In the genomic region with DNA sequence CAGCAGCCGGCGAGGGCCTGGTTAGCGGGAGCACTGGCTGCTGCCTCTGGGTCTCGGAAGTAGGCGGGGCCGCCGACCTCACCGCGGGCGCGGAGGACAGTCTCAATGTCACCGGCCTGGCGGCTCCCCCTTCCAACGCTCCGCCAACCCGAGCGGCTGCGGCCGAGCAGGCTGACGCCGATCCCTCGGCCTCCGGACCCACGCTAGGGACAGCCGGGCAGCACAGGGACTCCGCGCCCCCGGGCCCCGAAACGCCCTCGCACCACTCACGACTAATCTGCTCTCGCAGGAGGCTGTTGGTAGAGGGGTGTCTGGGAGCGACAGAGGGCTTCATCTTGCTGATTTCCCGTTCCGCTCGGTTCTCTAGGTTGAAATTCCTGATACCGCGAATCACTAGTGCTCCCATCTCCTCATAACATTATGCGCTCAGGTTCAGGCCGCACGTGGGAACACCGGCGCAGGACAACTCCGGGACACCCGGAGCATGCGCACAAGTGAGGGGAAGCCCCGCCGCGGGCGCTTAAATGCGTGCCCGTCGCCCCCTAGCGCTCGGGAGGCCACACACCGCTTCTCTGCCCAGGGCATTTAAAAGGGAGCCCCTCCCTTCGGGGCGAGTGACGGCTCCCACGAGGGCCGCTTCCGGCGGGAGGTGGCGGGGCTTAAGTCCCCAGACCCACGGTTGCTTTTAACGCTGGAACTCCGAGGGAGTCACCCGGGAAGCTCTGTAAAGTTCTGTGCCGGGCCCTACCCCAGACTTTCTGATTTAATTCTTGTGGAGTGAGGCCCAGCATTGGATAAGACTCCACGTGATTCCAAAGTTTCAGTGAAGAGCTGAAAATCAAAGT, we compare ENCODE assay signal across 1 cellular context.
TF ChIP-seq lines count a peak whose summit lies in the region.

A gene (minus strand): TSS at position 496 of the 845 bp plus-strand sequence. CDS start 90 bp downstream, at position 406.

TF ChIP-seq in K562, 482 proteins besides CTCF, POLR2A, EP300 and RAD21 (continued from another document and continues in another):
- TF ChIP-seq, protein P1, sequence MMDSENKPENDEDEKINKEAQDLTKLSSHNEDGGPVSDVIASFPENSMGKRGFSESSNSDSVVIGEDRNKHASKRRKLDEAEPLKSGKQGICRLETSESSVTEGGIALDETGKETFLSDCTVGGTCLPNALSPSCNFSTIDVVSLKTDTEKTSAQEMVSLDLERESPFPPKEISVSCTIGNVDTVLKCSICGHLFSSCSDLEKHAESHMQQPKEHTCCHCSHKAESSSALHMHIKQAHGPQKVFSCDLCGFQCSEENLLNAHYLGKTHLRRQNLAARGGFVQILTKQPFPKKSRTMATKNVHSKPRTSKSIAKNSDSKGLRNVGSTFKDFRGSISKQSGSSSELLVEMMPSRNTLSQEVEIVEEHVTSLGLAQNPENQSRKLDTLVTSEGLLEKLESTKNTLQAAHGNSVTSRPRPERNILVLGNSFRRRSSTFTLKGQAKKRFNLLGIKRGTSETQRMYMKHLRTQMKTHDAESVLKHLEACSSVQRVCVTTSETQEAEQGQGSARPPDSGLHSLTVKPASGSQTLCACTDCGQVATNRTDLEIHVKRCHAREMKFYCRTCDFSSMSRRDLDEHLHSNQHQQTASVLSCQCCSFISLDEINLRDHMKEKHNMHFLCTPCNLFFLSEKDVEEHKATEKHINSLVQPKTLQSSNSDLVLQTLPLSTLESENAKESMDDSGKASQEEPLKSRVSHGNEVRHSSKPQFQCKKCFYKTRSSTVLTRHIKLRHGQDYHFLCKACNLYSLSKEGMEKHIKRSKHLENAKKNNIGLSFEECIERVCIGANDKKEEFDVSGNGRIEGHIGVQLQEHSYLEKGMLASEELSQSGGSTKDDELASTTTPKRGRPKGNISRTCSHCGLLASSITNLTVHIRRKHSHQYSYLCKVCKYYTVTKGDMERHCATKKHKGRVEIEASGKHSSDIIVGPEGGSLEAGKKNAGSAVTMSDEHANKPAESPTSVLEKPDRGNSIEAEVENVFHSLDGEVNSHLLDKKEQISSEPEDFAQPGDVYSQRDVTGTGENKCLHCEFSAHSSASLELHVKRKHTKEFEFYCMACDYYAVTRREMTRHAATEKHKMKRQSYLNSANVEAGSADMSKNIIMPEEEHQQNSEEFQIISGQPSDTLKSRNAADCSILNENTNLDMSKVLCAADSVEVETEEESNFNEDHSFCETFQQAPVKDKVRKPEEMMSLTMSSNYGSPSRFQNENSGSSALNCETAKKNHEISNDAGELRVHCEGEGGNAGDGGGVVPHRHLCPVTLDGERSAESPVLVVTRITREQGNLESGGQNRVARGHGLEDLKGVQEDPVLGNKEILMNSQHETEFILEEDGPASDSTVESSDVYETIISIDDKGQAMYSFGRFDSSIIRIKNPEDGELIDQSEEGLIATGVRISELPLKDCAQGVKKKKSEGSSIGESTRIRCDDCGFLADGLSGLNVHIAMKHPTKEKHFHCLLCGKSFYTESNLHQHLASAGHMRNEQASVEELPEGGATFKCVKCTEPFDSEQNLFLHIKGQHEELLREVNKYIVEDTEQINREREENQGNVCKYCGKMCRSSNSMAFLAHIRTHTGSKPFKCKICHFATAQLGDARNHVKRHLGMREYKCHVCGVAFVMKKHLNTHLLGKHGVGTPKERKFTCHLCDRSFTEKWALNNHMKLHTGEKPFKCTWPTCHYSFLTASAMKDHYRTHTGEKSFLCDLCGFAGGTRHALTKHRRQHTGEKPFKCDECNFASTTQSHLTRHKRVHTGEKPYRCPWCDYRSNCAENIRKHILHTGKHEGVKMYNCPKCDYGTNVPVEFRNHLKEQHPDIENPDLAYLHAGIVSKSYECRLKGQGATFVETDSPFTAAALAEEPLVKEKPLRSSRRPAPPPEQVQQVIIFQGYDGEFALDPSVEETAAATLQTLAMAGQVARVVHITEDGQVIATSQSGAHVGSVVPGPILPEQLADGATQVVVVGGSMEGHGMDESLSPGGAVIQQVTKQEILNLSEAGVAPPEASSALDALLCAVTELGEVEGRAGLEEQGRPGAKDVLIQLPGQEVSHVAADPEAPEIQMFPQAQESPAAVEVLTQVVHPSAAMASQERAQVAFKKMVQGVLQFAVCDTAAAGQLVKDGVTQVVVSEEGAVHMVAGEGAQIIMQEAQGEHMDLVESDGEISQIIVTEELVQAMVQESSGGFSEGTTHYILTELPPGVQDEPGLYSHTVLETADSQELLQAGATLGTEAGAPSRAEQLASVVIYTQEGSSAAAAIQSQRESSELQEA (IDR thresholded peaks at IDR 0.05; ENCODE audit: low read depth), result no peak
- TF ChIP-seq, protein P2, sequence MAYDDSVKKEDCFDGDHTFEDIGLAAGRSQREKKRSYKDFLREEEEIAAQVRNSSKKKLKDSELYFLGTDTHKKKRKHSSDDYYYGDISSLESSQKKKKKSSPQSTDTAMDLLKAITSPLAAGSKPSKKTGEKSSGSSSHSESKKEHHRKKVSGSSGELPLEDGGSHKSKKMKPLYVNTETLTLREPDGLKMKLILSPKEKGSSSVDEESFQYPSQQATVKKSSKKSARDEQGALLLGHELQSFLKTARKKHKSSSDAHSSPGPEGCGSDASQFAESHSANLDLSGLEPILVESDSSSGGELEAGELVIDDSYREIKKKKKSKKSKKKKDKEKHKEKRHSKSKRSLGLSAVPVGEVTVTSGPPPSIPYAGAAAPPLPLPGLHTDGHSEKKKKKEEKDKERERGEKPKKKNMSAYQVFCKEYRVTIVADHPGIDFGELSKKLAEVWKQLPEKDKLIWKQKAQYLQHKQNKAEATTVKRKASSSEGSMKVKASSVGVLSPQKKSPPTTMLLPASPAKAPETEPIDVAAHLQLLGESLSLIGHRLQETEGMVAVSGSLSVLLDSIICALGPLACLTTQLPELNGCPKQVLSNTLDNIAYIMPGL (CRISPR knock-in tag; IDR thresholded peaks at IDR 0.05), result peak; percentile 52; the same call in 1 of the 2 replicates
- TF ChIP-seq RBM14 (IDR thresholded peaks at IDR 0.05; ENCODE audit: borderline replicate concordance, insufficient read depth, low read depth, low read length) (no peak), ZNF324 (CRISPR knock-in tag; IDR thresholded peaks at IDR 0.05) (no peak), DMBX1 (CRISPR knock-in tag; IDR thresholded peaks at IDR 0.05; ENCODE audit: borderline replicate concordance) (no peak), NR2C2 (CRISPR knock-in tag; IDR thresholded peaks at IDR 0.05) (no peak), NR2C2 (tag; IDR thresholded peaks at IDR 0.05) (peak; percentile 65), FOXJ2 (tag; IDR thresholded peaks at IDR 0.05) (no peak), TBL1XR1 (IDR thresholded peaks at IDR 0.05; ENCODE audit: low read length in 2 of 2) (peak; percentile 35 to 36; a peak in 2 of 4 replicates), NCOA2 (IDR thresholded peaks at IDR 0.05; ENCODE audit: partially characterized antibody in 2 of 2) (no peak), TSC22D4 (tag; IDR thresholded peaks at IDR 0.05) (no peak), TAF1 (IDR thresholded peaks at IDR 0.05; ENCODE audit: control insufficient read depth, extremely low read depth, insufficient read depth, low read length, severe bottlenecking) (peak; percentile 71), BMI1 (IDR thresholded peaks at IDR 0.05; ENCODE audit: low read length) (no peak), CBX1 (IDR thresholded peaks at IDR 0.05; ENCODE audit: low read depth) (peak; percentile 26; the same call in 1 of the 2 replicates), NFYB (IDR thresholded peaks at IDR 0.05; ENCODE audit: extremely low read depth, insufficient read length) (no peak), NCOR1 (IDR thresholded peaks at IDR 0.05) (no peak; the same call in 1 of the 2 replicates), ESRRA (IDR thresholded peaks at IDR 0.05; ENCODE audit: borderline replicate concordance, low read depth) (peak; percentile 96), BCOR (IDR thresholded peaks at IDR 0.05) (no peak), NELFE (IDR thresholded peaks at IDR 0.05; ENCODE audit: insufficient read depth, insufficient read length) (no peak), TRIM24 (IDR thresholded peaks at IDR 0.05) (no peak), RFX1 (IDR thresholded peaks at IDR 0.05) (no peak), ZNF316 (IDR thresholded peaks at IDR 0.05) (0 out of 2 replicates have a peak, but pooled peaks have one; percentile 1)
- TF ChIP-seq, protein P3, sequence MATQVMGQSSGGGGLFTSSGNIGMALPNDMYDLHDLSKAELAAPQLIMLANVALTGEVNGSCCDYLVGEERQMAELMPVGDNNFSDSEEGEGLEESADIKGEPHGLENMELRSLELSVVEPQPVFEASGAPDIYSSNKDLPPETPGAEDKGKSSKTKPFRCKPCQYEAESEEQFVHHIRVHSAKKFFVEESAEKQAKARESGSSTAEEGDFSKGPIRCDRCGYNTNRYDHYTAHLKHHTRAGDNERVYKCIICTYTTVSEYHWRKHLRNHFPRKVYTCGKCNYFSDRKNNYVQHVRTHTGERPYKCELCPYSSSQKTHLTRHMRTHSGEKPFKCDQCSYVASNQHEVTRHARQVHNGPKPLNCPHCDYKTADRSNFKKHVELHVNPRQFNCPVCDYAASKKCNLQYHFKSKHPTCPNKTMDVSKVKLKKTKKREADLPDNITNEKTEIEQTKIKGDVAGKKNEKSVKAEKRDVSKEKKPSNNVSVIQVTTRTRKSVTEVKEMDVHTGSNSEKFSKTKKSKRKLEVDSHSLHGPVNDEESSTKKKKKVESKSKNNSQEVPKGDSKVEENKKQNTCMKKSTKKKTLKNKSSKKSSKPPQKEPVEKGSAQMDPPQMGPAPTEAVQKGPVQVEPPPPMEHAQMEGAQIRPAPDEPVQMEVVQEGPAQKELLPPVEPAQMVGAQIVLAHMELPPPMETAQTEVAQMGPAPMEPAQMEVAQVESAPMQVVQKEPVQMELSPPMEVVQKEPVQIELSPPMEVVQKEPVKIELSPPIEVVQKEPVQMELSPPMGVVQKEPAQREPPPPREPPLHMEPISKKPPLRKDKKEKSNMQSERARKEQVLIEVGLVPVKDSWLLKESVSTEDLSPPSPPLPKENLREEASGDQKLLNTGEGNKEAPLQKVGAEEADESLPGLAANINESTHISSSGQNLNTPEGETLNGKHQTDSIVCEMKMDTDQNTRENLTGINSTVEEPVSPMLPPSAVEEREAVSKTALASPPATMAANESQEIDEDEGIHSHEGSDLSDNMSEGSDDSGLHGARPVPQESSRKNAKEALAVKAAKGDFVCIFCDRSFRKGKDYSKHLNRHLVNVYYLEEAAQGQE (CRISPR knock-in tag; IDR thresholded peaks at IDR 0.05; ENCODE audit: low read depth), result no peak
- TF ChIP-seq, protein P4, sequence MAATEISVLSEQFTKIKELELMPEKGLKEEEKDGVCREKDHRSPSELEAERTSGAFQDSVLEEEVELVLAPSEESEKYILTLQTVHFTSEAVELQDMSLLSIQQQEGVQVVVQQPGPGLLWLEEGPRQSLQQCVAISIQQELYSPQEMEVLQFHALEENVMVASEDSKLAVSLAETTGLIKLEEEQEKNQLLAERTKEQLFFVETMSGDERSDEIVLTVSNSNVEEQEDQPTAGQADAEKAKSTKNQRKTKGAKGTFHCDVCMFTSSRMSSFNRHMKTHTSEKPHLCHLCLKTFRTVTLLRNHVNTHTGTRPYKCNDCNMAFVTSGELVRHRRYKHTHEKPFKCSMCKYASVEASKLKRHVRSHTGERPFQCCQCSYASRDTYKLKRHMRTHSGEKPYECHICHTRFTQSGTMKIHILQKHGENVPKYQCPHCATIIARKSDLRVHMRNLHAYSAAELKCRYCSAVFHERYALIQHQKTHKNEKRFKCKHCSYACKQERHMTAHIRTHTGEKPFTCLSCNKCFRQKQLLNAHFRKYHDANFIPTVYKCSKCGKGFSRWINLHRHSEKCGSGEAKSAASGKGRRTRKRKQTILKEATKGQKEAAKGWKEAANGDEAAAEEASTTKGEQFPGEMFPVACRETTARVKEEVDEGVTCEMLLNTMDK (IDR thresholded peaks at IDR 0.05; ENCODE audit: borderline replicate concordance, insufficient read depth, low read depth, low read length, poor library complexity, severe bottlenecking), result peak; percentile 95
- TF ChIP-seq, protein P5, sequence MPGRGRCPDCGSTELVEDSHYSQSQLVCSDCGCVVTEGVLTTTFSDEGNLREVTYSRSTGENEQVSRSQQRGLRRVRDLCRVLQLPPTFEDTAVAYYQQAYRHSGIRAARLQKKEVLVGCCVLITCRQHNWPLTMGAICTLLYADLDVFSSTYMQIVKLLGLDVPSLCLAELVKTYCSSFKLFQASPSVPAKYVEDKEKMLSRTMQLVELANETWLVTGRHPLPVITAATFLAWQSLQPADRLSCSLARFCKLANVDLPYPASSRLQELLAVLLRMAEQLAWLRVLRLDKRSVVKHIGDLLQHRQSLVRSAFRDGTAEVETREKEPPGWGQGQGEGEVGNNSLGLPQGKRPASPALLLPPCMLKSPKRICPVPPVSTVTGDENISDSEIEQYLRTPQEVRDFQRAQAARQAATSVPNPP (IDR thresholded peaks at IDR 0.05; ENCODE audit: borderline replicate concordance, insufficient read depth, insufficient read length), result no peak
- TF ChIP-seq, protein P6, sequence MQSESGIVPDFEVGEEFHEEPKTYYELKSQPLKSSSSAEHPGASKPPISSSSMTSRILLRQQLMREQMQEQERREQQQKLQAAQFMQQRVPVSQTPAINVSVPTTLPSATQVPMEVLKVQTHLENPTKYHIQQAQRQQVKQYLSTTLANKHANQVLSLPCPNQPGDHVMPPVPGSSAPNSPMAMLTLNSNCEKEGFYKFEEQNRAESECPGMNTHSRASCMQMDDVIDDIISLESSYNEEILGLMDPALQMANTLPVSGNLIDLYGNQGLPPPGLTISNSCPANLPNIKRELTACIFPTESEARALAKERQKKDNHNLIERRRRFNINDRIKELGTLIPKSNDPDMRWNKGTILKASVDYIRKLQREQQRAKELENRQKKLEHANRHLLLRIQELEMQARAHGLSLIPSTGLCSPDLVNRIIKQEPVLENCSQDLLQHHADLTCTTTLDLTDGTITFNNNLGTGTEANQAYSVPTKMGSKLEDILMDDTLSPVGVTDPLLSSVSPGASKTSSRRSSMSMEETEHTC (IDR thresholded peaks at IDR 0.05), result no peak
- TF ChIP-seq, protein P7, sequence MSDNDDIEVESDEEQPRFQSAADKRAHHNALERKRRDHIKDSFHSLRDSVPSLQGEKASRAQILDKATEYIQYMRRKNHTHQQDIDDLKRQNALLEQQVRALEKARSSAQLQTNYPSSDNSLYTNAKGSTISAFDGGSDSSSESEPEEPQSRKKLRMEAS (CRISPR knock-in tag; IDR thresholded peaks at IDR 0.05), result peak; percentile 88
- TF ChIP-seq, protein P8, sequence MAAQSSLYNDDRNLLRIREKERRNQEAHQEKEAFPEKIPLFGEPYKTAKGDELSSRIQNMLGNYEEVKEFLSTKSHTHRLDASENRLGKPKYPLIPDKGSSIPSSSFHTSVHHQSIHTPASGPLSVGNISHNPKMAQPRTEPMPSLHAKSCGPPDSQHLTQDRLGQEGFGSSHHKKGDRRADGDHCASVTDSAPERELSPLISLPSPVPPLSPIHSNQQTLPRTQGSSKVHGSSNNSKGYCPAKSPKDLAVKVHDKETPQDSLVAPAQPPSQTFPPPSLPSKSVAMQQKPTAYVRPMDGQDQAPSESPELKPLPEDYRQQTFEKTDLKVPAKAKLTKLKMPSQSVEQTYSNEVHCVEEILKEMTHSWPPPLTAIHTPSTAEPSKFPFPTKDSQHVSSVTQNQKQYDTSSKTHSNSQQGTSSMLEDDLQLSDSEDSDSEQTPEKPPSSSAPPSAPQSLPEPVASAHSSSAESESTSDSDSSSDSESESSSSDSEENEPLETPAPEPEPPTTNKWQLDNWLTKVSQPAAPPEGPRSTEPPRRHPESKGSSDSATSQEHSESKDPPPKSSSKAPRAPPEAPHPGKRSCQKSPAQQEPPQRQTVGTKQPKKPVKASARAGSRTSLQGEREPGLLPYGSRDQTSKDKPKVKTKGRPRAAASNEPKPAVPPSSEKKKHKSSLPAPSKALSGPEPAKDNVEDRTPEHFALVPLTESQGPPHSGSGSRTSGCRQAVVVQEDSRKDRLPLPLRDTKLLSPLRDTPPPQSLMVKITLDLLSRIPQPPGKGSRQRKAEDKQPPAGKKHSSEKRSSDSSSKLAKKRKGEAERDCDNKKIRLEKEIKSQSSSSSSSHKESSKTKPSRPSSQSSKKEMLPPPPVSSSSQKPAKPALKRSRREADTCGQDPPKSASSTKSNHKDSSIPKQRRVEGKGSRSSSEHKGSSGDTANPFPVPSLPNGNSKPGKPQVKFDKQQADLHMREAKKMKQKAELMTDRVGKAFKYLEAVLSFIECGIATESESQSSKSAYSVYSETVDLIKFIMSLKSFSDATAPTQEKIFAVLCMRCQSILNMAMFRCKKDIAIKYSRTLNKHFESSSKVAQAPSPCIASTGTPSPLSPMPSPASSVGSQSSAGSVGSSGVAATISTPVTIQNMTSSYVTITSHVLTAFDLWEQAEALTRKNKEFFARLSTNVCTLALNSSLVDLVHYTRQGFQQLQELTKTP (IDR thresholded peaks at IDR 0.05; ENCODE audit: low read depth in 1 of 2, partially characterized antibody in 2 of 2), result no peak
